1 cellular context compared by ENCODE assay signal in the genomic region with DNA sequence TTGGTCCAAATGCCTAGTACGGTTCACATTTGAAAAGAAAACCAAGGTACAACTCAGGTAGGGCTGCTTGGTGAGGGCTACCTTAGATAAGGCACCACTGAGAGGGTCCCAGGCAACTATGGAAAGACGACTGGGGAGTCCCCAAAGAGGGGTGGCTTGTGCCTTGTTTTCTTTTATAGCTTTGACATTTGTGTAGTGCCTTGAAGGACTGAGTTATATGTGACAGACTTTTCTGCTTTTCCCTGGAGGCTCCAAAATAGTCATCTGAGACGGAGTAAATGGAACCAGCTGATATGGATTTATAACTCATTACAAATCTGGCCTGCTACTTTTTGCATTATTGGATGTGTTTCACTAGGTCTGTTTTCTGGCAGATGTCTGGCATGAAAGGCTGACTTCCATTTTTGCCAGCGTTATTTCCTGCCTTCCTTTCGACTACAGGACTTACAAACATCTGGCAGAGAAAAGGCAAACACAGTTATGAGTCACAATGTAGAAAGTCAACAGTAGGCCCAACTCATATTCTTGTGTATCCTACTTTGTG.
TF ChIP-seq lines count a peak whose summit lies in the region.

No MANE protein-coding gene starts in this region.

TF ChIP-seq in HepG2, 621 proteins besides CTCF, POLR2A, EP300 and RAD21 (continued from another document and continues in another):
- no peak for TF ChIP-seq TERF1 (CRISPR knock-in tag; IDR thresholded peaks at IDR 0.05)
- TF ChIP-seq, protein P1, sequence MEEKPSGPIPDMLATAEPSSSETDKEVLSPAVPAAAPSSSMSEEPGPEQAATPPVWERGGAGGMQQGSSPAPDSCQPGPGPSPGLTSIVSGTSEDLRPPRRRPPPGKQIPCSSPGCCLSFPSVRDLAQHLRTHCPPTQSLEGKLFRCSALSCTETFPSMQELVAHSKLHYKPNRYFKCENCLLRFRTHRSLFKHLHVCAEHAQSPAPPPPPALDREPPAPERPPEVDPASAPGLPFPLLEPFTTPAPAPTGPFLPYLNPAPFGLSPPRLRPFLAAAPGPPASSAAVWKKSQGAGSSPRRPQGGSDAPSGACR (CRISPR knock-in tag; IDR thresholded peaks at IDR 0.05) = no peak
- TF ChIP-seq, protein P2, sequence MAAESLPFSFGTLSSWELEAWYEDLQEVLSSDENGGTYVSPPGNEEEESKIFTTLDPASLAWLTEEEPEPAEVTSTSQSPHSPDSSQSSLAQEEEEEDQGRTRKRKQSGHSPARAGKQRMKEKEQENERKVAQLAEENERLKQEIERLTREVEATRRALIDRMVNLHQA (CRISPR knock-in tag; IDR thresholded peaks at IDR 0.05) = no peak
- TF ChIP-seq ZC3H4 (CRISPR knock-in tag; IDR thresholded peaks at IDR 0.05; ENCODE audit: borderline replicate concordance) = no peak
- no peak for TF ChIP-seq MEIS2 (CRISPR knock-in tag; IDR thresholded peaks at IDR 0.05)
- no peak for TF ChIP-seq ZSCAN25 (CRISPR knock-in tag; IDR thresholded peaks at IDR 0.05)
- no peak for TF ChIP-seq KDM6A (CRISPR knock-in tag; IDR thresholded peaks at IDR 0.05; ENCODE audit: low read depth)
- no peak for TF ChIP-seq ZFP62 (CRISPR knock-in tag; IDR thresholded peaks at IDR 0.05)
- TF ChIP-seq MATR3 (CRISPR knock-in tag; IDR thresholded peaks at IDR 0.05) = no peak
- TF ChIP-seq, protein P3, sequence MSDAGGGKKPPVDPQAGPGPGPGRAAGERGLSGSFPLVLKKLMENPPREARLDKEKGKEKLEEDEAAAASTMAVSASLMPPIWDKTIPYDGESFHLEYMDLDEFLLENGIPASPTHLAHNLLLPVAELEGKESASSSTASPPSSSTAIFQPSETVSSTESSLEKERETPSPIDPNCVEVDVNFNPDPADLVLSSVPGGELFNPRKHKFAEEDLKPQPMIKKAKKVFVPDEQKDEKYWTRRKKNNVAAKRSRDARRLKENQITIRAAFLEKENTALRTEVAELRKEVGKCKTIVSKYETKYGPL (CRISPR knock-in tag; IDR thresholded peaks at IDR 0.05) = no peak
- no peak for TF ChIP-seq HDAC6 (IDR thresholded peaks at IDR 0.05; ENCODE audit: low read depth, low read length)
- TF ChIP-seq STAG1 (CRISPR knock-in tag; IDR thresholded peaks at IDR 0.05) = no peak
- TF ChIP-seq, protein P4, sequence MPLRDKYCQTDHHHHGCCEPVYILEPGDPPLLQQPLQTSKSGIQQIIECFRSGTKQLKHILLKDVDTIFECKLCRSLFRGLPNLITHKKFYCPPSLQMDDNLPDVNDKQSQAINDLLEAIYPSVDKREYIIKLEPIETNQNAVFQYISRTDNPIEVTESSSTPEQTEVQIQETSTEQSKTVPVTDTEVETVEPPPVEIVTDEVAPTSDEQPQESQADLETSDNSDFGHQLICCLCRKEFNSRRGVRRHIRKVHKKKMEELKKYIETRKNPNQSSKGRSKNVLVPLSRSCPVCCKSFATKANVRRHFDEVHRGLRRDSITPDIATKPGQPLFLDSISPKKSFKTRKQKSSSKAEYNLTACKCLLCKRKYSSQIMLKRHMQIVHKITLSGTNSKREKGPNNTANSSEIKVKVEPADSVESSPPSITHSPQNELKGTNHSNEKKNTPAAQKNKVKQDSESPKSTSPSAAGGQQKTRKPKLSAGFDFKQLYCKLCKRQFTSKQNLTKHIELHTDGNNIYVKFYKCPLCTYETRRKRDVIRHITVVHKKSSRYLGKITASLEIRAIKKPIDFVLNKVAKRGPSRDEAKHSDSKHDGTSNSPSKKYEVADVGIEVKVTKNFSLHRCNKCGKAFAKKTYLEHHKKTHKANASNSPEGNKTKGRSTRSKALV (CRISPR knock-in tag; IDR thresholded peaks at IDR 0.05) = no peak
- no peak for TF ChIP-seq NFYC (CRISPR knock-in tag; IDR thresholded peaks at IDR 0.05)
- no peak for TF ChIP-seq CBX2 (IDR thresholded peaks at IDR 0.05; ENCODE audit: low read depth, low read length)
- TF ChIP-seq CBX2 (CRISPR knock-in tag; IDR thresholded peaks at IDR 0.05; ENCODE audit: low read depth) = no peak
- TF ChIP-seq HIVEP1 (CRISPR knock-in tag; IDR thresholded peaks at IDR 0.05) = no peak
- TF ChIP-seq SOX5 (CRISPR knock-in tag; IDR thresholded peaks at IDR 0.05; ENCODE audit: borderline replicate concordance) = peak; percentile 43; the same call in 1 of the 2 replicates
- TF ChIP-seq, protein P5, sequence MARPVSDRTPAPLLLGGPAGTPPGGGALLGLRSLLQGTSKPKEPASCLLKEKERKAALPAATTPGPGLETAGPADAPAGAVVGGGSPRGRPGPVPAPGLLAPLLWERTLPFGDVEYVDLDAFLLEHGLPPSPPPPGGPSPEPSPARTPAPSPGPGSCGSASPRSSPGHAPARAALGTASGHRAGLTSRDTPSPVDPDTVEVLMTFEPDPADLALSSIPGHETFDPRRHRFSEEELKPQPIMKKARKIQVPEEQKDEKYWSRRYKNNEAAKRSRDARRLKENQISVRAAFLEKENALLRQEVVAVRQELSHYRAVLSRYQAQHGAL (CRISPR knock-in tag; IDR thresholded peaks at IDR 0.05; ENCODE audit: not compliant biosample characterization) = no peak
- TF ChIP-seq ZNF12 (CRISPR knock-in tag; IDR thresholded peaks at IDR 0.05) = no peak
- TF ChIP-seq, protein P6, sequence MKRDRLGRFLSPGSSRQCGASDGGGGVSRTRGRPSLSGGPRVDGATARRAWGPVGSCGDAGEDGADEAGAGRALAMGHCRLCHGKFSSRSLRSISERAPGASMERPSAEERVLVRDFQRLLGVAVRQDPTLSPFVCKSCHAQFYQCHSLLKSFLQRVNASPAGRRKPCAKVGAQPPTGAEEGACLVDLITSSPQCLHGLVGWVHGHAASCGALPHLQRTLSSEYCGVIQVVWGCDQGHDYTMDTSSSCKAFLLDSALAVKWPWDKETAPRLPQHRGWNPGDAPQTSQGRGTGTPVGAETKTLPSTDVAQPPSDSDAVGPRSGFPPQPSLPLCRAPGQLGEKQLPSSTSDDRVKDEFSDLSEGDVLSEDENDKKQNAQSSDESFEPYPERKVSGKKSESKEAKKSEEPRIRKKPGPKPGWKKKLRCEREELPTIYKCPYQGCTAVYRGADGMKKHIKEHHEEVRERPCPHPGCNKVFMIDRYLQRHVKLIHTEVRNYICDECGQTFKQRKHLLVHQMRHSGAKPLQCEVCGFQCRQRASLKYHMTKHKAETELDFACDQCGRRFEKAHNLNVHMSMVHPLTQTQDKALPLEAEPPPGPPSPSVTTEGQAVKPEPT (CRISPR knock-in tag; IDR thresholded peaks at IDR 0.05; ENCODE audit: low read depth) = no peak
- TF ChIP-seq ZNF775 (CRISPR knock-in tag; IDR thresholded peaks at IDR 0.05; ENCODE audit: borderline replicate concordance) = no peak
- no peak for TF ChIP-seq ZSCAN12 (CRISPR knock-in tag; IDR thresholded peaks at IDR 0.05)
- no peak for TF ChIP-seq HMGA1 (CRISPR knock-in tag; conservative IDR thresholded peaks at IDR 0.05)
- TF ChIP-seq, protein P7, sequence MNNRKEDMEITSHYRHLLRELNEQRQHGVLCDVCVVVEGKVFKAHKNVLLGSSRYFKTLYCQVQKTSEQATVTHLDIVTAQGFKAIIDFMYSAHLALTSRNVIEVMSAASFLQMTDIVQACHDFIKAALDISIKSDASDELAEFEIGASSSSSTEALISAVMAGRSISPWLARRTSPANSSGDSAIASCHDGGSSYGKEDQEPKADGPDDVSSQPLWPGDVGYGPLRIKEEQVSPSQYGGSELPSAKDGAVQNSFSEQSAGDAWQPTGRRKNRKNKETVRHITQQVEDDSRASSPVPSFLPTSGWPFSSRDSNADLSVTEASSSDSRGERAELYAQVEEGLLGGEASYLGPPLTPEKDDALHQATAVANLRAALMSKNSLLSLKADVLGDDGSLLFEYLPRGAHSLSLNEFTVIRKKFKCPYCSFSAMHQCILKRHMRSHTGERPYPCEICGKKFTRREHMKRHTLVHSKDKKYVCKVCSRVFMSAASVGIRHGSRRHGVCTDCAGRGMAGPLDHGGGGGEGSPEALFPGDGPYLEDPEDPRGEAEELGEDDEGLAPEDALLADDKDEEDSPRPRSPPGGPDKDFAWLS (CRISPR knock-in tag; IDR thresholded peaks at IDR 0.05; ENCODE audit: borderline replicate concordance) = no peak
- no peak for TF ChIP-seq ARID4A (CRISPR knock-in tag; IDR thresholded peaks at IDR 0.05; ENCODE audit: borderline replicate concordance)
- TF ChIP-seq ZBTB34 (CRISPR knock-in tag; IDR thresholded peaks at IDR 0.05) = no peak
- 0 out of 2 replicates have a peak, but pooled peaks have one; percentile 65 for TF ChIP-seq ZNF614 (CRISPR knock-in tag; IDR thresholded peaks at IDR 0.05; ENCODE audit: borderline replicate concordance)
- TF ChIP-seq PRMT3 (CRISPR knock-in tag; IDR thresholded peaks at IDR 0.05; ENCODE audit: borderline replicate concordance, low read depth) = no peak
- no peak for TF ChIP-seq GMEB2 (CRISPR knock-in tag; IDR thresholded peaks at IDR 0.05; ENCODE audit: low read depth)
- no peak for TF ChIP-seq ZNF574 (CRISPR knock-in tag; IDR thresholded peaks at IDR 0.05)
- TF ChIP-seq ZNF720 (CRISPR knock-in tag; IDR thresholded peaks at IDR 0.05) = no peak
- no peak for TF ChIP-seq HCFC1 (IDR thresholded peaks at IDR 0.05; ENCODE audit: low read depth, low read length)
- TF ChIP-seq ZNF709 (CRISPR knock-in tag; IDR thresholded peaks at IDR 0.05) = no peak
- TF ChIP-seq NPAS2 (CRISPR knock-in tag; IDR thresholded peaks at IDR 0.05; ENCODE audit: borderline replicate concordance) = no peak
- TF ChIP-seq ZNF776 (CRISPR knock-in tag; IDR thresholded peaks at IDR 0.05) = no peak
- no peak for TF ChIP-seq ZBTB7B (CRISPR knock-in tag; IDR thresholded peaks at IDR 0.05)
- TF ChIP-seq ZNF746 (CRISPR knock-in tag; IDR thresholded peaks at IDR 0.05) = no peak
